Comparison of ENCODE assay signal across 18 cellular contexts in the genomic region with DNA sequence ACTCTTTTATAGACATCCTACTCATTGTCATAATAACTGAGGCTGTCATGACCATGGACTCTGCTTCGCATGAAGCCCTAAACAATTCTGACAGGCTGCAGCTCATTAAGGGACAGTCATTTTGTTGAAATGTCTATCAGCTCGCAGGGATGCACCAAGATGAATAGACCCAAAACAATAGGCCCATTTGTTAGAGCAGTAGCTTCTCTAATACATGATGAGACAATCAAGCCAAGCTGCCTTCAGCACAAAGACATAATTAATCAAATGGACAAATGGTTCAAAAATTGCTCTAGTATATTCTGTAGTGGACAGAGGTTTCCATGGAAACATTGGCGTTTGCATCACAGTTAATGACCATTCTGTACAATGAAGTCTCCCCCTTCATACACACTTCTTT.
DNase-seq lines count a peak whose midpoint lies in the region; ATAC-seq and TF ChIP-seq lines count a peak whose summit lies in the region.
"Had no signal": no experiment of that assay in that cellular context is flagged by ENCODE, and none has a peak within 500 bp of the region (broad histone marks: within the 10 kb centered on the region; RNA-seq: fewer than 3 reads in every experiment).

No MANE protein-coding gene starts in this region.

- TF ChIP-seq CTCF in GM20000 (IDR thresholded peaks at IDR 0.05; ENCODE audit: extremely low read depth, missing control alignments), result no peak

- no peak for ATAC-seq in GM19351 (IDR thresholded peaks at IDR 0.05; ENCODE audit: unreplicated experiment)
- ATAC-seq: GM12878 had no signal

- DNase-seq in NCI-H1092 treated with DMSO at 0.1 percent for 48 hours (lab: John Stamatoyannopoulos, UW) (peak; percentile 27), NCI-H1092 (lab: John Stamatoyannopoulos, UW) (no peak), RPMI7951 (ENCODE audit: low read depth) (peak; percentile 1), medulla oblongata (ENCODE audit: extremely low spot score) (peak; percentile 61), superior temporal gyrus (ENCODE audit: extremely low spot score) (peak; percentile 71), GM20000 (ENCODE audit: low spot score) (no peak)
- no peak for DNase-seq in activated CD4-positive, alpha-beta T cell treated with anti-CD3 and anti-CD28 coated beads, Interleukin-2, amount 50 U/mL, for 1 hour
- DNase-seq: 8988T; CD4-positive, alpha-beta memory T cell; GDM1; HFFc6; IMR-90; Kasumi-1; NCI-H2029; NCI-H510A treated with DMSO at 0.1 percent for 48 hours; SHP77 treated with DMSO at 0.1 percent for 48 hours had no signal

Comparison
In these comparisons a context has a peak if more than half of its experiments do, and no peak if none do; other contexts are left out.
1. DNase-seq: peak in NCI-H1092 treated with DMSO at 0.1 percent for 48 hours (single experiment), RPMI7951 (single experiment), medulla oblongata (single experiment) and superior temporal gyrus (single experiment); none in NCI-H1092 (single experiment), activated CD4-positive, alpha-beta T cell treated with anti-CD3 and anti-CD28 coated beads, Interleukin-2, amount 50 U/mL, for 1 hour (single experiment) and GM20000 (single experiment).